Comparison of ENCODE assay signal across 2 cellular contexts in the genomic region with DNA sequence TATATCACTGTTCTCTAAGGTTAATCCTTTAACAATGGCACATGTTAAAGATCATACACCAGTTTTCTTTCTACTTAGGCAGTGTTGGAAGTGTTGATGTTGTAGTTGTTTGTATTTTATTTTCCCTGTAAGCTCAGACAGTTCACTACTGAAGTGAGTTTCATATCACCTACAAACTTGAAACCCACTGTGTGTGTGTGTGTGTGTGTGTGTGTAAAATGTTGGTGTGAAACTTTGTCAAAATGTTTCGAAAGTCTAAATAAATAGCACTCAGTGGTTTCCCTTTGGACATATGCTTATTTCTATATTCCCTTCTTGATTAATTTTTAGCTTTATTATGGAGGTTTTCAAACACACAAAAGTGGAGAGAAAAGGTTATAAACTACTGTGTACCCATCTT.
TF ChIP-seq lines count a peak whose summit lies in the region.

No MANE protein-coding gene starts in this region.

TF ChIP-seq in GM23338, 12 proteins besides CTCF, POLR2A, EP300 and RAD21 (continued from another document):
- TF ChIP-seq, protein P1, sequence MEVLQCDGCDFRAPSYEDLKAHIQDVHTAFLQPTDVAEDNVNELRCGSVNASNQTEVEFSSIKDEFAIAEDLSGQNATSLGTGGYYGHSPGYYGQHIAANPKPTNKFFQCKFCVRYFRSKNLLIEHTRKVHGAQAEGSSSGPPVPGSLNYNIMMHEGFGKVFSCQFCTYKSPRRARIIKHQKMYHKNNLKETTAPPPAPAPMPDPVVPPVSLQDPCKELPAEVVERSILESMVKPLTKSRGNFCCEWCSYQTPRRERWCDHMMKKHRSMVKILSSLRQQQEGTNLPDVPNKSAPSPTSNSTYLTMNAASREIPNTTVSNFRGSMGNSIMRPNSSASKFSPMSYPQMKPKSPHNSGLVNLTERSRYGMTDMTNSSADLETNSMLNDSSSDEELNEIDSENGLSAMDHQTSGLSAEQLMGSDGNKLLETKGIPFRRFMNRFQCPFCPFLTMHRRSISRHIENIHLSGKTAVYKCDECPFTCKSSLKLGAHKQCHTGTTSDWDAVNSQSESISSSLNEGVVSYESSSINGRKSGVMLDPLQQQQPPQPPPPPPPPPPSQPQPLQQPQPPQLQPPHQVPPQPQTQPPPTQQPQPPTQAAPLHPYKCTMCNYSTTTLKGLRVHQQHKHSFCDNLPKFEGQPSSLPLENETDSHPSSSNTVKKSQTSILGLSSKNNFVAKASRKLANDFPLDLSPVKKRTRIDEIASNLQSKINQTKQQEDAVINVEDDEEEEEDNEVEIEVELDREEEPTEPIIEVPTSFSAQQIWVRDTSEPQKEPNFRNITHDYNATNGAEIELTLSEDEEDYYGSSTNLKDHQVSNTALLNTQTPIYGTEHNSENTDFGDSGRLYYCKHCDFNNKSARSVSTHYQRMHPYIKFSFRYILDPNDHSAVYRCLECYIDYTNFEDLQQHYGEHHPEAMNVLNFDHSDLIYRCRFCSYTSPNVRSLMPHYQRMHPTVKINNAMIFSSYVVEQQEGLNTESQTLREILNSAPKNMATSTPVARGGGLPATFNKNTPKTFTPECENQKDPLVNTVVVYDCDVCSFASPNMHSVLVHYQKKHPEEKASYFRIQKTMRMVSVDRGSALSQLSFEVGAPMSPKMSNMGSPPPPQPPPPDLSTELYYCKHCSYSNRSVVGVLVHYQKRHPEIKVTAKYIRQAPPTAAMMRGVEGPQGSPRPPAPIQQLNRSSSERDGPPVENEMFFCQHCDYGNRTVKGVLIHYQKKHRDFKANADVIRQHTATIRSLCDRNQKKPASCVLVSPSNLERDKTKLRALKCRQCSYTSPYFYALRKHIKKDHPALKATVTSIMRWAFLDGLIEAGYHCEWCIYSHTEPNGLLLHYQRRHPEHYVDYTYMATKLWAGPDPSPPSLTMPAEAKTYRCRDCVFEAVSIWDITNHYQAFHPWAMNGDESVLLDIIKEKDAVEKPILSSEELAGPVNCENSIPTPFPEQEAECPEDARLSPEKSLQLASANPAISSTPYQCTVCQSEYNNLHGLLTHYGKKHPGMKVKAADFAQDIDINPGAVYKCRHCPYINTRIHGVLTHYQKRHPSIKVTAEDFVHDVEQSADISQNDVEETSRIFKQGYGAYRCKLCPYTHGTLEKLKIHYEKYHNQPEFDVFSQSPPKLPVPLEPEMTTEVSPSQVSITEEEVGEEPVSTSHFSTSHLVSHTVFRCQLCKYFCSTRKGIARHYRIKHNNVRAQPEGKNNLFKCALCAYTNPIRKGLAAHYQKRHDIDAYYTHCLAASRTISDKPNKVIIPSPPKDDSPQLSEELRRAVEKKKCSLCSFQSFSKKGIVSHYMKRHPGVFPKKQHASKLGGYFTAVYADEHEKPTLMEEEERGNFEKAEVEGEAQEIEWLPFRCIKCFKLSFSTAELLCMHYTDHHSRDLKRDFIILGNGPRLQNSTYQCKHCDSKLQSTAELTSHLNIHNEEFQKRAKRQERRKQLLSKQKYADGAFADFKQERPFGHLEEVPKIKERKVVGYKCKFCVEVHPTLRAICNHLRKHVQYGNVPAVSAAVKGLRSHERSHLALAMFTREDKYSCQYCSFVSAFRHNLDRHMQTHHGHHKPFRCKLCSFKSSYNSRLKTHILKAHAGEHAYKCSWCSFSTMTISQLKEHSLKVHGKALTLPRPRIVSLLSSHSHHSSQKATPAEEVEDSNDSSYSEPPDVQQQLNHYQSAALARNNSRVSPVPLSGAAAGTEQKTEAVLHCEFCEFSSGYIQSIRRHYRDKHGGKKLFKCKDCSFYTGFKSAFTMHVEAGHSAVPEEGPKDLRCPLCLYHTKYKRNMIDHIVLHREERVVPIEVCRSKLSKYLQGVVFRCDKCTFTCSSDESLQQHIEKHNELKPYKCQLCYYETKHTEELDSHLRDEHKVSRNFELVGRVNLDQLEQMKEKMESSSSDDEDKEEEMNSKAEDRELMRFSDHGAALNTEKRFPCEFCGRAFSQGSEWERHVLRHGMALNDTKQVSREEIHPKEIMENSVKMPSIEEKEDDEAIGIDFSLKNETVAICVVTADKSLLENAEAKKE (CRISPR knock-in tag; IDR thresholded peaks at IDR 0.05) = no peak

TF ChIP-seq in WTC11, 78 proteins besides CTCF, POLR2A, EP300 and RAD21 (continued from another document):
- TF ChIP-seq, protein P2, sequence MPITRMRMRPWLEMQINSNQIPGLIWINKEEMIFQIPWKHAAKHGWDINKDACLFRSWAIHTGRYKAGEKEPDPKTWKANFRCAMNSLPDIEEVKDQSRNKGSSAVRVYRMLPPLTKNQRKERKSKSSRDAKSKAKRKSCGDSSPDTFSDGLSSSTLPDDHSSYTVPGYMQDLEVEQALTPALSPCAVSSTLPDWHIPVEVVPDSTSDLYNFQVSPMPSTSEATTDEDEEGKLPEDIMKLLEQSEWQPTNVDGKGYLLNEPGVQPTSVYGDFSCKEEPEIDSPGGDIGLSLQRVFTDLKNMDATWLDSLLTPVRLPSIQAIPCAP (CRISPR knock-in tag; IDR thresholded peaks at IDR 0.05) = no peak
- TF ChIP-seq HMGA2 (CRISPR knock-in tag; IDR thresholded peaks at IDR 0.05) = no peak
- no peak for TF ChIP-seq ZNF121 (CRISPR knock-in tag; IDR thresholded peaks at IDR 0.05)
- no peak for TF ChIP-seq TEAD4 (CRISPR knock-in tag; IDR thresholded peaks at IDR 0.05)
TF ChIP-seq in WTC11: peak in this region for 0.
